Comparison of ENCODE assay signal across 16 cellular contexts in genomic region chr16:51734220-51734619, GRCh38.
"Had no signal": no experiment of that assay in that cellular context is flagged by ENCODE, and none has a peak within 500 bp of the region (broad histone marks: within the 10 kb centered on the region; RNA-seq: fewer than 3 reads in every experiment).

No MANE protein-coding gene starts in this region.

- H3K27me3 ChIP-seq: colonic mucosa, left lung, pancreas, sigmoid colon, spleen, suprapubic skin had no signal

- H3K9me3 Mint-ChIP-seq: activated naive CD8-positive, alpha-beta T cell treated with anti-CD3 and anti-CD28 coated beads for 36 hours; type B pancreatic cell had no signal

- H3K4me3 Mint-ChIP-seq: activated CD4-positive, alpha-beta T cell treated with anti-CD3 and anti-CD28 coated beads, Interleukin-2, amount 10 ng/mL, durations not matched to agents 7 days and 5 days; activated naive CD8-positive, alpha-beta T cell treated with anti-CD3 and anti-CD28 coated beads for 36 hours; brain; stimulated activated naive CD8-positive, alpha-beta T cell treated with anti-CD3 and anti-CD28 coated beads, Interleukin-15, Interleukin-2, amounts not matched to agents 100 ng/mL and 50 ng/mL, for 24 hours; type B pancreatic cell had no signal

- H3K27me3 Mint-ChIP-seq: activated CD4-positive, alpha-beta T cell treated with anti-CD3 and anti-CD28 coated beads, Interleukin-2, amount 10 ng/mL, durations not matched to agents 7 days and 5 days; activated naive CD8-positive, alpha-beta T cell treated with anti-CD3 and anti-CD28 coated beads for 36 hours; brain; stimulated activated naive CD8-positive, alpha-beta T cell treated with anti-CD3 and anti-CD28 coated beads, Interleukin-15, Interleukin-2, amounts not matched to agents 100 ng/mL and 50 ng/mL, for 24 hours had no signal

- ATAC-seq: esophagus mucosa, left lung, pancreas had no signal

- H3K36me3 ChIP-seq: colonic mucosa, left lung, pancreas, sigmoid colon, spleen, suprapubic skin had no signal

- H3K4me1 Mint-ChIP-seq: activated CD4-positive, alpha-beta T cell treated with anti-CD3 and anti-CD28 coated beads, Interleukin-2, amount 10 ng/mL, durations not matched to agents 7 days and 5 days; activated naive CD8-positive, alpha-beta T cell treated with anti-CD3 and anti-CD28 coated beads for 36 hours; brain had no signal

- H3K36me3 Mint-ChIP-seq: activated naive CD8-positive, alpha-beta T cell treated with anti-CD3 and anti-CD28 coated beads for 36 hours; brain; type B pancreatic cell had no signal

- DNase-seq: activated CD4-positive, alpha-beta T cell treated with anti-CD3 and anti-CD28 coated beads, Interleukin-2, amount 10 ng/mL, durations not matched to agents 7 days and 5 days; activated CD8-positive, alpha-beta memory T cell treated with anti-CD3 and anti-CD28 coated beads for 24 hours; activated naive CD8-positive, alpha-beta T cell treated with anti-CD3 and anti-CD28 coated beads for 36 hours; central memory CD4-positive, alpha-beta T cell; colonic mucosa; hippocampal formation; left lung; mammary epithelial cell; pancreas; sigmoid colon; spleen had no signal

- H3K27ac Mint-ChIP-seq: activated CD4-positive, alpha-beta T cell treated with anti-CD3 and anti-CD28 coated beads, Interleukin-2, amount 10 ng/mL, durations not matched to agents 7 days and 5 days; activated naive CD8-positive, alpha-beta T cell treated with anti-CD3 and anti-CD28 coated beads for 36 hours; brain; stimulated activated naive CD8-positive, alpha-beta T cell treated with anti-CD3 and anti-CD28 coated beads, Interleukin-15, Interleukin-2, amounts not matched to agents 100 ng/mL and 50 ng/mL, for 24 hours; type B pancreatic cell had no signal

- H3K9me3 ChIP-seq: colonic mucosa, left lung, pancreas, sigmoid colon, spleen, suprapubic skin had no signal

- H3K4me1 ChIP-seq: colonic mucosa, left lung, pancreas, sigmoid colon, spleen, suprapubic skin had no signal

- H3K27ac ChIP-seq: colonic mucosa, left lung, pancreas, sigmoid colon, spleen, suprapubic skin had no signal

- H3K4me3 ChIP-seq: colonic mucosa, left lung, pancreas, sigmoid colon, spleen, suprapubic skin had no signal
